ENCODE assay signal across 16 cellular contexts in the genomic region with DNA sequence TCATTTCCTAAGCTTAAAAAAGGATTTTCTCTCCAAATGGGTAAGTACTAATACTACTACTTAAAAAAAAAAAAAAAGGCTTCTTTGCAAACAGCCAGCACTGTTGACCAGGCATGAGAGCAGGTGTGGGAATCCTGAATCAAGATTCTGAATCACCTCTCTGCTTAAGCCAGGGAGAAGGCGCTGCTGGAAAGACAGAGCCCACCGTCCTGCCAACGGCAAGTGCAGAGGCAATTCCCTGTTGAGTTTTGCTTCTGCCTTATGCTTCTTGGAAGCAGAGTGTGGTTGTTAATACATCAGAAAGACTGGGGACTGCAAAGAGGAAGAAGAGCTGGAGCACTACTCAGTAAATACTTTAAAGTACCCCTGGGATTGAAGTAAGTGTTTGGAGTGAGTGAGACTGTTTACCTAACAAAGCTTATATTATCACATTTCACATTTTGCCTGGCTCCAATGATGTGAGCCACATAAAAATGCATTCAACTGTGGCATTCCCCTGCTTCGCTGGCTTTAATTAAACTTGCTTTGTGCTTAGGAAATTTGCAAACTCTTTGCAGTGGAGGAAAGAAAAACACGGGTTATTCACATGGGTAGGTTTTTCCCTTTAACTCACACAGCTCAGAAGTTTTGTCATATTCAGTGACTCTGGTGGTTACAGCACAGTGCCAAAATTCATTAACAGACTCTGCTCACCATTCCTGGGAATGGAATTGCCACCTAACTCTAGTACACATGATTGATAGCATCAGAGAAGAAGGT.
"Had no signal": no experiment of that assay in that cellular context is flagged by ENCODE, and none has a peak within 500 bp of the region (broad histone marks: within the 10 kb centered on the region; RNA-seq: fewer than 3 reads in every experiment).

No MANE protein-coding gene starts in this region.

- DNase-seq: activated CD4-positive, alpha-beta T cell treated with anti-CD3 and anti-CD28 coated beads, Interleukin-2, amount 10 ng/mL, durations not matched to agents 24 days and 14 days; activated CD4-positive, CD25-positive, alpha-beta regulatory T cell; activated gamma-delta T cell treated with Interleukin-2 at 50 U/mL for 16 hours; amniotic stem cell; body of pancreas; caudate nucleus; islet precursor cell; mesendoderm; sigmoid colon; spleen; stimulated activated CD4-positive, alpha-beta T cell treated with anti-CD3 and anti-CD28 coated beads, Interleukin-1b, Interleukin-23, amount 100 ng/mL, for 48 hours; stomach; testis; upper lobe of right lung had no signal

- ATAC-seq: body of pancreas; gastroesophageal sphincter; natural killer cell treated with Interleukin-12 subunit alpha and Interleukin-12 subunit beta and Interleukin-15 and Interleukin-18, amount 100 ng/mL, for 72 hours; upper lobe of right lung had no signal
